In the genomic region with DNA sequence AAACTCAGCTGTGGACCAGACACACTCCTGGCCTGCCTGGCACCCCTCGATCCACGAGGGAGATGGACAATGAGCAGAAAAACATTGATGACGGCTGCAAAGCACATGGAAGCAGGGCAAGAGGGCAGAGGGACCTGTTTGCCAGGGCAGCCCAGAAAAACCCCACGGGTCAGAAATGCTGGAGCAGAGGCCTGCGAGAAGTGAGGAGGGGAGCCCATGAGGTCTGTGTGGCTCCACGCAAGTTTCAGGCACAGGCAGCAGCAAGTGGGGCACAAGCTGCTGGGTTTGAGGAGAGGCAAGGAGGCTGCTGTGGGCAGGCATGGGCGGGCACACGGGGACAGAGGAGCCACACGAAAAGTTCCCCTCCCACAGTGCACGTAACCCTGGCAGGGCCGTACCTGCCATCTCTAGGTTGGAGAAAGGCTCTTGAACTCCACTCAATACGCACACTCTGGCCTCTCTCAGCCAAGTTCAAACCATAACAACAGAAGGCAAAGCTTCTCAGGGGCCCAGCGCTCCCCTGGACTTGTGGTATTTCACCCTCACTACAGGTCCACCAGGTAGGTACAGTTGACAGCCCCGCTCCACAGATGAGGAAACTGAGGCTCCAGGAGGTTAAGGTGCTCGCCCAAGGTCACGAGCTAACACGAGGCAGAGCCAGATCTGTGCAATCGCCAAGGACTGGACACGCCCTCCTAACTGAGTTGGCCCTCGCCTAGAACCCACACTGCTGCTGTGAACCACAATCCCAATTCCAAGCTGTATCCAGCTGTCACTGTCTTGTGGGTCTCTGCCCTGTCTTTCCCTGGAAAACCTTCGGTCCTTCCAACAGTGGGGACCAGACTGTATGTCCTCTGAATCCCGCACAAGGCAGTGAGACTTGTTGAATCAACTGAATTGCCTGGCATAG, we compare ENCODE assay signal across 1 cellular context.
TF ChIP-seq lines count a peak whose summit lies in the region.

No MANE protein-coding gene starts in this region.

TF ChIP-seq in K562, 482 proteins besides CTCF, POLR2A, EP300 and RAD21:
- TF ChIP-seq ARID4B (CRISPR knock-in tag; IDR thresholded peaks at IDR 0.05) = 0 out of 2 replicates have a peak, but pooled peaks have one; percentile 22
- peak; percentile 80; the same call in 1 of the 2 replicates for TF ChIP-seq ESRRA (IDR thresholded peaks at IDR 0.05; ENCODE audit: borderline replicate concordance, low read depth)
- no peak for TF ChIP-seq U2AF1 (optimal IDR thresholded peaks at IDR 0.05; ENCODE audit: low read depth, low read length)
- TF ChIP-seq, protein P1, sequence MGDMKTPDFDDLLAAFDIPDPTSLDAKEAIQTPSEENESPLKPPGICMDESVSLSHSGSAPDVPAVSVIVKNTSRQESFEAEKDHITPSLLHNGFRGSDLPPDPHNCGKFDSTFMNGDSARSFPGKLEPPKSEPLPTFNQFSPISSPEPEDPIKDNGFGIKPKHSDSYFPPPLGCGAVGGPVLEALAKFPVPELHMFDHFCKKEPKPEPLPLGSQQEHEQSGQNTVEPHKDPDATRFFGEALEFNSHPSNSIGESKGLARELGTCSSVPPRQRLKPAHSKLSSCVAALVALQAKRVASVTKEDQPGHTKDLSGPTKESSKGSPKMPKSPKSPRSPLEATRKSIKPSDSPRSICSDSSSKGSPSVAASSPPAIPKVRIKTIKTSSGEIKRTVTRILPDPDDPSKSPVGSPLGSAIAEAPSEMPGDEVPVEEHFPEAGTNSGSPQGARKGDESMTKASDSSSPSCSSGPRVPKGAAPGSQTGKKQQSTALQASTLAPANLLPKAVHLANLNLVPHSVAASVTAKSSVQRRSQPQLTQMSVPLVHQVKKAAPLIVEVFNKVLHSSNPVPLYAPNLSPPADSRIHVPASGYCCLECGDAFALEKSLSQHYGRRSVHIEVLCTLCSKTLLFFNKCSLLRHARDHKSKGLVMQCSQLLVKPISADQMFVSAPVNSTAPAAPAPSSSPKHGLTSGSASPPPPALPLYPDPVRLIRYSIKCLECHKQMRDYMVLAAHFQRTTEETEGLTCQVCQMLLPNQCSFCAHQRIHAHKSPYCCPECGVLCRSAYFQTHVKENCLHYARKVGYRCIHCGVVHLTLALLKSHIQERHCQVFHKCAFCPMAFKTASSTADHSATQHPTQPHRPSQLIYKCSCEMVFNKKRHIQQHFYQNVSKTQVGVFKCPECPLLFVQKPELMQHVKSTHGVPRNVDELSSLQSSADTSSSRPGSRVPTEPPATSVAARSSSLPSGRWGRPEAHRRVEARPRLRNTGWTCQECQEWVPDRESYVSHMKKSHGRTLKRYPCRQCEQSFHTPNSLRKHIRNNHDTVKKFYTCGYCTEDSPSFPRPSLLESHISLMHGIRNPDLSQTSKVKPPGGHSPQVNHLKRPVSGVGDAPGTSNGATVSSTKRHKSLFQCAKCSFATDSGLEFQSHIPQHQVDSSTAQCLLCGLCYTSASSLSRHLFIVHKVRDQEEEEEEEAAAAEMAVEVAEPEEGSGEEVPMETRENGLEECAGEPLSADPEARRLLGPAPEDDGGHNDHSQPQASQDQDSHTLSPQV (IDR thresholded peaks at IDR 0.05) = 0 out of 2 replicates have a peak, but pooled peaks have one; percentile 32
